ENCODE assay signal across 1 cellular context in the genomic region with DNA sequence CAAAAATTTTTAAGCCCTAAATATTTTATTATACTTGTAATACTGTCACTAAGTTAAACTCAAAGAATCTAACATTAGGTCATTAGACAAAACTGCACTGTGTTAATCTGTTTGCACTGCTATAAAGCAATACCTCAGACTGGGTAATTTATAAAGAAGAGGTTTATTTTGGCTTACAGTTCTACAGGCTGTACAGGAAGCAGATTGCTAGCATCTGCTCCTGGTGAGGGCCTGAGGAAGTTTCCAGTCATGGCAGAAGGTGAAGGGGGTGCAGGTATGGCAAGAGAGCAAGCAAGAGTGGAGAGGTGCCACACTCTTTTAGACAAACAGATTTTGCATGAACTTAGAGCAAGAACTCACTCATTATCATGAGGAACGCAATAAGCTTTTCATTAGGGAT.
A peak's percentile ranks its signal among the peaks of the same experiment; 100 is the strongest.
TF ChIP-seq lines count a peak whose summit lies in the region.

No MANE protein-coding gene starts in this region.

TF ChIP-seq in K562, 482 proteins besides CTCF, POLR2A, EP300 and RAD21 (continued from another document):
- TF ChIP-seq CHD7 (IDR thresholded peaks at IDR 0.05; ENCODE audit: low read depth, low read length) (no peak), CBX3 (IDR thresholded peaks at IDR 0.05; ENCODE audit: borderline replicate concordance in 1 of 2, low read length in 2 of 2) (peak in 1 of 2 experiments; percentile 71; a peak in 1 of 3 replicates), NUFIP1 (IDR thresholded peaks at IDR 0.05; ENCODE audit: partially characterized antibody) (no peak), TAF9B (IDR thresholded peaks at IDR 0.05; ENCODE audit: partially characterized antibody) (no peak), ZNF143 (CRISPR knock-in tag; IDR thresholded peaks at IDR 0.05) (no peak), ZNF57 (CRISPR knock-in tag; IDR thresholded peaks at IDR 0.05) (no peak)
- TF ChIP-seq, protein P1, sequence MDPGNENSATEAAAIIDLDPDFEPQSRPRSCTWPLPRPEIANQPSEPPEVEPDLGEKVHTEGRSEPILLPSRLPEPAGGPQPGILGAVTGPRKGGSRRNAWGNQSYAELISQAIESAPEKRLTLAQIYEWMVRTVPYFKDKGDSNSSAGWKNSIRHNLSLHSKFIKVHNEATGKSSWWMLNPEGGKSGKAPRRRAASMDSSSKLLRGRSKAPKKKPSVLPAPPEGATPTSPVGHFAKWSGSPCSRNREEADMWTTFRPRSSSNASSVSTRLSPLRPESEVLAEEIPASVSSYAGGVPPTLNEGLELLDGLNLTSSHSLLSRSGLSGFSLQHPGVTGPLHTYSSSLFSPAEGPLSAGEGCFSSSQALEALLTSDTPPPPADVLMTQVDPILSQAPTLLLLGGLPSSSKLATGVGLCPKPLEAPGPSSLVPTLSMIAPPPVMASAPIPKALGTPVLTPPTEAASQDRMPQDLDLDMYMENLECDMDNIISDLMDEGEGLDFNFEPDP (CRISPR knock-in tag; IDR thresholded peaks at IDR 0.05), result no peak
- TF ChIP-seq, protein P2, sequence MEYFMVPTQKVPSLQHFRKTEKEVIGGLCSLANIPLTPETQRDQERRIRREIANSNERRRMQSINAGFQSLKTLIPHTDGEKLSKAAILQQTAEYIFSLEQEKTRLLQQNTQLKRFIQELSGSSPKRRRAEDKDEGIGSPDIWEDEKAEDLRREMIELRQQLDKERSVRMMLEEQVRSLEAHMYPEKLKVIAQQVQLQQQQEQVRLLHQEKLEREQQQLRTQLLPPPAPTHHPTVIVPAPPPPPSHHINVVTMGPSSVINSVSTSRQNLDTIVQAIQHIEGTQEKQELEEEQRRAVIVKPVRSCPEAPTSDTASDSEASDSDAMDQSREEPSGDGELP (CRISPR knock-in tag; IDR thresholded peaks at IDR 0.05; ENCODE audit: borderline replicate concordance), result no peak
